1 cellular context compared by ENCODE assay signal in the genomic region with DNA sequence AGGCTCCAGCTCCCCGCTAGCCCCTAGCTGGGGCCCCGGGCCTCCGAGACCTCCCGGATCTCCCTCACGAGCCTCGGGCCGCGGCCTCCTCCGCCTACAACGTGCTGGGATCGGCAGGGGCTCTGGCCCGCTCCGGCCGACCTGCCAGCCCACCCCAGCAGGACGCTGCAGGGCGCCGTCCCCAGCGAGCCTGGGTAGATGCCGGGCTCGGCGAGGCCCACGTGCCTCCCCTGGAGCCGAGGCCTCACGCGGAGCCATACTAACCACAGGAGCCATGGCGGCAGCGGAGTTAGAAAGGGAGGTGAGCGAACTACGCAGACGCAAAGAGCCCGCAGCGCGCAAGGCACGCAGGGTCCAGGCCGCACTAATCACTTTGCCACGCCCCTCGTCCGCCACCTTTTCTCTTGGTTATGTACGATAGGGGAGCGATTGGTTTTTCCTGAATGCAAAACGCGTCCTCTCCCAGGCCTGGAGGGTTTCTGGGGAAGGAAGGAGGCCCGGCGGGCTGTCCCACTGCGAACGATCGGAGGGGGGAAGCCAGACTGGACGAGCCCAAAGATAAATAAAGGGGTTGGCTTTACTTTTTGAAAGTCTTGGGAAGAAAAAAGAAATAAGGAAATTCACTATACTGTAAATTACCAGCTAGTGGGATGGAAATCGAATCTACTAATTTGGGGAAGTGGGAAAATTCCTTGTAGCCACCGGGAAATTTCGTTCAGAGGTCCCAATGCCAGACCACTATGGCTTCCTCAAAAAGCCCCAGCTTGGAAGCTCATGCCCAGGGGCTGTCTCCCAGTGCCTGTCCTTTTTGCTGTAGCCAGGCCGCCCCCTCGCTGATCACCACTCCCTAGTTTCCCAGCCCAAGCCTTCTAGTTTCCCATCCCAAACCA.
TF ChIP-seq lines count a peak whose summit lies in the region.

A gene (minus strand): TSS at position 298 of the 890 bp plus-strand sequence. CDS start 22 bp downstream, at position 276.

TF ChIP-seq in K562, 482 proteins besides CTCF, POLR2A, EP300 and RAD21 (continued from another document and continues in another):
- TF ChIP-seq TEAD2 (tag; IDR thresholded peaks at IDR 0.05): no peak
- TF ChIP-seq ZNF668 (CRISPR knock-in tag; IDR thresholded peaks at IDR 0.05): no peak
- TF ChIP-seq, protein P1, sequence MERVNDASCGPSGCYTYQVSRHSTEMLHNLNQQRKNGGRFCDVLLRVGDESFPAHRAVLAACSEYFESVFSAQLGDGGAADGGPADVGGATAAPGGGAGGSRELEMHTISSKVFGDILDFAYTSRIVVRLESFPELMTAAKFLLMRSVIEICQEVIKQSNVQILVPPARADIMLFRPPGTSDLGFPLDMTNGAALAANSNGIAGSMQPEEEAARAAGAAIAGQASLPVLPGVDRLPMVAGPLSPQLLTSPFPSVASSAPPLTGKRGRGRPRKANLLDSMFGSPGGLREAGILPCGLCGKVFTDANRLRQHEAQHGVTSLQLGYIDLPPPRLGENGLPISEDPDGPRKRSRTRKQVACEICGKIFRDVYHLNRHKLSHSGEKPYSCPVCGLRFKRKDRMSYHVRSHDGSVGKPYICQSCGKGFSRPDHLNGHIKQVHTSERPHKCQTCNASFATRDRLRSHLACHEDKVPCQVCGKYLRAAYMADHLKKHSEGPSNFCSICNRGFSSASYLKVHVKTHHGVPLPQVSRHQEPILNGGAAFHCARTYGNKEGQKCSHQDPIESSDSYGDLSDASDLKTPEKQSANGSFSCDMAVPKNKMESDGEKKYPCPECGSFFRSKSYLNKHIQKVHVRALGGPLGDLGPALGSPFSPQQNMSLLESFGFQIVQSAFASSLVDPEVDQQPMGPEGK (CRISPR knock-in tag; IDR thresholded peaks at IDR 0.05; ENCODE audit: borderline replicate concordance): 0 out of 2 replicates have a peak, but pooled peaks have one; percentile 66
- TF ChIP-seq ZNF436 (CRISPR knock-in tag; IDR thresholded peaks at IDR 0.05): no peak
- TF ChIP-seq TEAD4 (IDR thresholded peaks at IDR 0.05; ENCODE audit: low read length): peak; percentile 60
- no peak for TF ChIP-seq TEAD4 (CRISPR knock-in tag; IDR thresholded peaks at IDR 0.05; ENCODE audit: borderline replicate concordance)
- no peak for TF ChIP-seq HIVEP1 (CRISPR knock-in tag; IDR thresholded peaks at IDR 0.05)
- peak; percentile 98 for TF ChIP-seq MYC (IDR thresholded peaks at IDR 0.05; ENCODE audit: low read depth, low read length)
- TF ChIP-seq MYC (CRISPR knock-in tag; IDR thresholded peaks at IDR 0.05; ENCODE audit: borderline replicate concordance, low read depth): peak; percentile 99; the same call in 1 of the 2 replicates
- TF ChIP-seq KLF16 (IDR thresholded peaks at IDR 0.05): no peak; the same call in 1 of the 2 replicates
- peak; percentile 96 for TF ChIP-seq FIP1L1 (IDR thresholded peaks at IDR 0.05; ENCODE audit: low read depth, low read length, poor library complexity, severe bottlenecking)
- TF ChIP-seq GTF2F1 (IDR thresholded peaks at IDR 0.05; ENCODE audit: low read depth, low read length): 0 out of 2 replicates have a peak, but pooled peaks have one; percentile 89
- peak; percentile 74 for TF ChIP-seq MAFF (IDR thresholded peaks at IDR 0.05; ENCODE audit: low read length)
- TF ChIP-seq, protein P2, sequence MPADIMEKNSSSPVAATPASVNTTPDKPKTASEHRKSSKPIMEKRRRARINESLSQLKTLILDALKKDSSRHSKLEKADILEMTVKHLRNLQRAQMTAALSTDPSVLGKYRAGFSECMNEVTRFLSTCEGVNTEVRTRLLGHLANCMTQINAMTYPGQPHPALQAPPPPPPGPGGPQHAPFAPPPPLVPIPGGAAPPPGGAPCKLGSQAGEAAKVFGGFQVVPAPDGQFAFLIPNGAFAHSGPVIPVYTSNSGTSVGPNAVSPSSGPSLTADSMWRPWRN (IDR thresholded peaks at IDR 0.05; ENCODE audit: low read depth): no peak
- TF ChIP-seq ZNF507 (tag; conservative IDR thresholded peaks at IDR 0.05): no peak
- TF ChIP-seq SRSF9 (IDR thresholded peaks at IDR 0.05; ENCODE audit: borderline replicate concordance, low read depth, low read length): no peak
- TF ChIP-seq CXXC5 (CRISPR knock-in tag; IDR thresholded peaks at IDR 0.05): peak; percentile 99
- TF ChIP-seq, protein P3, sequence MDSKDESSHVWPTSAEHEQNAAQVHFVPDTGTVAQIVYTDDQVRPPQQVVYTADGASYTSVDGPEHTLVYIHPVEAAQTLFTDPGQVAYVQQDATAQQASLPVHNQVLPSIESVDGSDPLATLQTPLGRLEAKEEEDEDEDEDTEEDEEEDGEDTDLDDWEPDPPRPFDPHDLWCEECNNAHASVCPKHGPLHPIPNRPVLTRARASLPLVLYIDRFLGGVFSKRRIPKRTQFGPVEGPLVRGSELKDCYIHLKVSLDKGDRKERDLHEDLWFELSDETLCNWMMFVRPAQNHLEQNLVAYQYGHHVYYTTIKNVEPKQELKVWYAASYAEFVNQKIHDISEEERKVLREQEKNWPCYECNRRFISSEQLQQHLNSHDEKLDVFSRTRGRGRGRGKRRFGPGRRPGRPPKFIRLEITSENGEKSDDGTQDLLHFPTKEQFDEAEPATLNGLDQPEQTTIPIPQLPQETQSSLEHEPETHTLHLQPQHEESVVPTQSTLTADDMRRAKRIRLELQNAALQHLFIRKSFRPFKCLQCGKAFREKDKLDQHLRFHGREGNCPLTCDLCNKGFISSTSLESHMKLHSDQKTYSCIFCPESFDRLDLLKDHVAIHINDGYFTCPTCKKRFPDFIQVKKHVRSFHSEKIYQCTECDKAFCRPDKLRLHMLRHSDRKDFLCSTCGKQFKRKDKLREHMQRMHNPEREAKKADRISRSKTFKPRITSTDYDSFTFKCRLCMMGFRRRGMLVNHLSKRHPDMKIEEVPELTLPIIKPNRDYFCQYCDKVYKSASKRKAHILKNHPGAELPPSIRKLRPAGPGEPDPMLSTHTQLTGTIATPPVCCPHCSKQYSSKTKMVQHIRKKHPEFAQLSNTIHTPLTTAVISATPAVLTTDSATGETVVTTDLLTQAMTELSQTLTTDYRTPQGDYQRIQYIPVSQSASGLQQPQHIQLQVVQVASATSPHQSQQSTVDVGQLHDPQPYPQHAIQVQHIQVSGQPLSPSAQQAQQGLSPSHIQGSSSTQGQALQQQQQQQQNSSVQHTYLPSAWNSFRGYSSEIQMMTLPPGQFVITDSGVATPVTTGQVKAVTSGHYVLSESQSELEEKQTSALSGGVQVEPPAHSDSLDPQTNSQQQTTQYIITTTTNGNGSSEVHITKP (IDR thresholded peaks at IDR 0.05; ENCODE audit: partially characterized antibody): peak; percentile 100
- TF ChIP-seq FOXM1 (IDR thresholded peaks at IDR 0.05; ENCODE audit: low read depth): peak; percentile 97
- peak; percentile 82; the same call in 1 of the 2 replicates for TF ChIP-seq FOXM1 (CRISPR knock-in tag; IDR thresholded peaks at IDR 0.05; ENCODE audit: low read depth)
- peak; percentile 89 for TF ChIP-seq PRMT5 (CRISPR knock-in tag; IDR thresholded peaks at IDR 0.05)
- TF ChIP-seq, protein P4, sequence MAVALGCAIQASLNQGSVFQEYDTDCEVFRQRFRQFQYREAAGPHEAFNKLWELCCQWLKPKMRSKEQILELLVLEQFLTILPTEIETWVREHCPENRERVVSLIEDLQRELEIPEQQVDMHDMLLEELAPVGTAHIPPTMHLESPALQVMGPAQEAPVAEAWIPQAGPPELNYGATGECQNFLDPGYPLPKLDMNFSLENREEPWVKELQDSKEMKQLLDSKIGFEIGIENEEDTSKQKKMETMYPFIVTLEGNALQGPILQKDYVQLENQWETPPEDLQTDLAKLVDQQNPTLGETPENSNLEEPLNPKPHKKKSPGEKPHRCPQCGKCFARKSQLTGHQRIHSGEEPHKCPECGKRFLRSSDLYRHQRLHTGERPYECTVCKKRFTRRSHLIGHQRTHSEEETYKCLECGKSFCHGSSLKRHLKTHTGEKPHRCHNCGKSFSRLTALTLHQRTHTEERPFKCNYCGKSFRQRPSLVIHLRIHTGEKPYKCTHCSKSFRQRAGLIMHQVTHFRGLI (CRISPR knock-in tag; IDR thresholded peaks at IDR 0.05): no peak
- TF ChIP-seq, protein P5, sequence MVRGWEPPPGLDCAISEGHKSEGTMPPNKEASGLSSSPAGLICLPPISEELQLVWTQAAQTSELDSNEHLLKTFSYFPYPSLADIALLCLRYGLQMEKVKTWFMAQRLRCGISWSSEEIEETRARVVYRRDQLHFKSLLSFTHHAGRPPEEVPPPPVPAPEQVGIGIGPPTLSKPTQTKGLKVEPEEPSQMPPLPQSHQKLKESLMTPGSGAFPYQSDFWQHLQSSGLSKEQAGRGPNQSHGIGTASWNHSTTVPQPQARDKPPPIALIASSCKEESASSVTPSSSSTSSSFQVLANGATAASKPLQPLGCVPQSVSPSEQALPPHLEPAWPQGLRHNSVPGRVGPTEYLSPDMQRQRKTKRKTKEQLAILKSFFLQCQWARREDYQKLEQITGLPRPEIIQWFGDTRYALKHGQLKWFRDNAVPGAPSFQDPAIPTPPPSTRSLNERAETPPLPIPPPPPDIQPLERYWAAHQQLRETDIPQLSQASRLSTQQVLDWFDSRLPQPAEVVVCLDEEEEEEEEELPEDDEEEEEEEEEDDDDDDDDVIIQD (CRISPR knock-in tag; IDR thresholded peaks at IDR 0.05): peak; percentile 87; the same call in 1 of the 2 replicates
- TF ChIP-seq, protein P6, sequence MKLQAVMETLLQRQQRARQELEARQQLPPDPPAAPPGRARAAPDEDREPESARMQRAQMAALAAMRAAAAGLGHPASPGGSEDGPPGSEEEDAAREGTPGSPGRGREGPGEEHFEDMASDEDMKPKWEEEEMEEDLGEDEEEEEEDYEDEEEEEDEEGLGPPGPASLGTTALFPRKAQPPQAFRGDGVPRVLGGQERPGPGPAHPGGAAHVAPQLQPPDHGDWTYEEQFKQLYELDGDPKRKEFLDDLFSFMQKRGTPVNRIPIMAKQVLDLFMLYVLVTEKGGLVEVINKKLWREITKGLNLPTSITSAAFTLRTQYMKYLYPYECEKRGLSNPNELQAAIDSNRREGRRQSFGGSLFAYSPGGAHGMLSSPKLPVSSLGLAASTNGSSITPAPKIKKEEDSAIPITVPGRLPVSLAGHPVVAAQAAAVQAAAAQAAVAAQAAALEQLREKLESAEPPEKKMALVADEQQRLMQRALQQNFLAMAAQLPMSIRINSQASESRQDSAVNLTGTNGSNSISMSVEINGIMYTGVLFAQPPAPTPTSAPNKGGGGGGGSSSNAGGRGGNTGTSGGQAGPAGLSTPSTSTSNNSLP (IDR thresholded peaks at IDR 0.05; ENCODE audit: borderline replicate concordance, low read depth, low read length): peak; percentile 75
- no peak for TF ChIP-seq NR2F6 (CRISPR knock-in tag; IDR thresholded peaks at IDR 0.05)
- TF ChIP-seq LEF1 (IDR thresholded peaks at IDR 0.05): no peak
- no peak for TF ChIP-seq NCOA2 (IDR thresholded peaks at IDR 0.05; ENCODE audit: partially characterized antibody in 2 of 2)
- peak in 1 of 2 experiments; percentile 59; a peak in 1 of 4 replicates for TF ChIP-seq TRIM24 (IDR thresholded peaks at IDR 0.05)
- TF ChIP-seq TCF7 (IDR thresholded peaks at IDR 0.05; ENCODE audit: borderline replicate concordance): peak; percentile 52; the same call in 1 of the 2 replicates
- TF ChIP-seq GATAD2B (IDR thresholded peaks at IDR 0.05; ENCODE audit: borderline replicate concordance): peak; percentile 49; the same call in 1 of the 2 replicates
- peak; percentile 84; the same call in 1 of the 2 replicates for TF ChIP-seq SREBF1 (IDR thresholded peaks at IDR 0.05; ENCODE audit: borderline replicate concordance, low read depth, low read length)
- TF ChIP-seq RFX7 (CRISPR knock-in tag; IDR thresholded peaks at IDR 0.05): no peak
- TF ChIP-seq, protein P7, sequence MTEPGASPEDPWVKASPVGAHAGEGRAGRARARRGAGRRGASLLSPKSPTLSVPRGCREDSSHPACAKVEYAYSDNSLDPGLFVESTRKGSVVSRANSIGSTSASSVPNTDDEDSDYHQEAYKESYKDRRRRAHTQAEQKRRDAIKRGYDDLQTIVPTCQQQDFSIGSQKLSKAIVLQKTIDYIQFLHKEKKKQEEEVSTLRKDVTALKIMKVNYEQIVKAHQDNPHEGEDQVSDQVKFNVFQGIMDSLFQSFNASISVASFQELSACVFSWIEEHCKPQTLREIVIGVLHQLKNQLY (CRISPR knock-in tag; conservative IDR thresholded peaks at IDR 0.05): no peak
- peak; percentile 82 for TF ChIP-seq SIN3B (IDR thresholded peaks at IDR 0.05; ENCODE audit: low read depth)
